13 cellular contexts compared by ENCODE assay signal in the genomic region with DNA sequence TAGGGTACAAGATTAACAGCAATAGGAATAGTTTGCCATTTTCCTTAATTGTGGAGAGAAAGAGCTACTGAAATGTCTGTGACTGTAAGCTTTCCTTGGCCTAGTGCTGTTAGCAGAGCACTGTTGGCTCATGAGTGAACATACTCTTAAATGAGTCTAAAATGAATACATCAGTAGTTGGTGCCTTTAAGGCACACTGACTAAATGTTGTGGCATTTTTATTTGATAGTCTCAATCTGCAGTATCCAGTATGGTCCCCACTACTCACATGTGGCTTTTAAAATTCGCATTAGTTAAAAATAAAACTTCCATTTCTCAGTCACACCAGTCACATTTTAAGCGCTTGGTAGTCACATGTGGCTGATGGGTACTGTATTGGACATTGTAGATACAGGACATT. TPM values are rescaled to one million over a fixed set of nuclear protein-coding genes. Genes with fewer than 3 reads are reported as not detected.
A peak's percentile ranks its signal among the peaks of the same experiment; 100 is the strongest.
DNase-seq lines count a peak whose midpoint lies in the region; ATAC-seq, FAIRE-seq and TF ChIP-seq lines count a peak whose summit lies in the region.
"Had no signal": no experiment of that assay in that cellular context is flagged by ENCODE, and none has a peak within 500 bp of the region (broad histone marks: within the 10 kb centered on the region; RNA-seq: fewer than 3 reads in every experiment).

No MANE protein-coding gene starts in this region.

- H3K27ac ChIP-seq in A673 (ENCODE audit: low read depth, low read length, poor library complexity, severe bottlenecking) (peak overlapping the region; percentile 10), mesodermal cell (ENCODE audit: low read depth, low read length, severe bottlenecking) (peak overlapping the region; percentile 43), breast epithelium (peak overlapping the region in 1 of 2 donors; percentile 13), mesendoderm (ENCODE audit: low read depth, low read length) (no peak overlapping the region)
- H3K27ac ChIP-seq: colonic mucosa, WERI-Rb-1 had no signal

- TF ChIP-seq CTCF in A673 (conservative IDR thresholded peaks at IDR 0.05; ENCODE audit: low read depth, low read length) (no peak), breast epithelium (IDR thresholded peaks at IDR 0.05) (no peak)

- no peak overlapping the region for H4K5ac ChIP-seq in mesendoderm (ENCODE audit: low read length)

- ATAC-seq in activated CD8-positive, alpha-beta T cell treated with anti-CD3 and anti-CD28 coated beads, Interleukin-2, amount 10 ng/mL, durations not matched to agents 7 days and 5 days: no peak
- no peak for ATAC-seq in GM19395 (IDR thresholded peaks at IDR 0.05; ENCODE audit: unreplicated experiment)
- ATAC-seq: stimulated activated memory B cell treated with anti-CD40 and anti-IgM and Interleukin-4, amounts not matched to agents 10 μg/mL and 1 μg/mL and 100 μg/mL, for 72 hours had no signal

- POLR2A ChIA-PET in A673 (lab: Charles Lee; ENCODE audit: low non-redundant PET): no interaction called here
- POLR2A ChIA-PET in activated CD8-positive, alpha-beta T cell treated with anti-CD3 and anti-CD28 coated beads, Interleukin-2, amount 10 ng/mL, durations not matched to agents 7 days and 5 days (lab: Charles Lee): interaction anchor here (1.3 kb wide), 1 partner anchor 46 kb away, joined by 3 read pairs; no protein-coding TSS in a partner anchor

- TF ChIP-seq POLR2A in breast epithelium (IDR thresholded peaks at IDR 0.05): no peak

- no peak overlapping the region for H3K23ac ChIP-seq in mesendoderm (ENCODE audit: low read length)

- H3K79me2 ChIP-seq in mesendoderm (ENCODE audit: control insufficient read depth, insufficient read depth, low read length): peaks cover 10% of the 10 kb centered on the region

- H3K27ac Mint-ChIP-seq in activated CD8-positive, alpha-beta T cell treated with anti-CD3 and anti-CD28 coated beads, Interleukin-2, amount 10 ng/mL, durations not matched to agents 7 days and 5 days: peak overlapping the region; percentile 11
- H3K27ac Mint-ChIP-seq: stimulated activated memory B cell treated with anti-CD40 and anti-IgM and Interleukin-4, amounts not matched to agents 10 μg/mL and 1 μg/mL and 100 μg/mL, for 72 hours had no signal

- no peak overlapping the region for H3K56ac ChIP-seq in mesendoderm (ENCODE audit: low read length)

- H3K4me3 ChIP-seq in A673 (ENCODE audit: low read depth, low read length, poor library complexity, severe bottlenecking): no peak overlapping the region
- H3K4me3 ChIP-seq in mesodermal cell (ENCODE audit: extremely low read depth, insufficient read depth, low read length, poor library complexity, severe bottlenecking): no peak overlapping the region
- H3K4me3 ChIP-seq in breast epithelium: no peak overlapping the region
- no peak overlapping the region for H3K4me3 ChIP-seq in mesendoderm (ENCODE audit: low read length)
- H3K4me3 ChIP-seq: colonic mucosa had no signal

- no peak overlapping the region for H2BK15ac ChIP-seq in mesendoderm (replicated peaks; ENCODE audit: low read depth)

- no peaks in the 10 kb centered on the region for H3K9me3 Mint-ChIP-seq in activated CD8-positive, alpha-beta T cell treated with anti-CD3 and anti-CD28 coated beads, Interleukin-2, amount 10 ng/mL, durations not matched to agents 7 days and 5 days (ENCODE audit: insufficient read depth)
- H3K9me3 Mint-ChIP-seq: stimulated activated memory B cell treated with anti-CD40 and anti-IgM and Interleukin-4, amounts not matched to agents 10 μg/mL and 1 μg/mL and 100 μg/mL, for 72 hours had no signal

- CTCF ChIA-PET in A673 (lab: Charles Lee): interaction anchor here (0.6 kb wide), 1 partner anchor 20 kb away, joined by 6 read pairs; no protein-coding TSS in a partner anchor
- CTCF ChIA-PET in activated CD8-positive, alpha-beta T cell treated with anti-CD3 and anti-CD28 coated beads, Interleukin-2, amount 10 ng/mL, durations not matched to agents 7 days and 5 days (lab: Charles Lee): interaction anchor here (1.0 to 6.9 kb wide), 7 partner anchors 10 to 131 kb away, joined by 3 to 43 read pairs (median 5); no protein-coding TSS in a partner anchor

- peaks cover 89% of the 10 kb centered on the region for H3K36me3 ChIP-seq in A673 (ENCODE audit: insufficient read depth, low read length, poor library complexity, severe bottlenecking)
- peaks cover 79% of the 10 kb centered on the region for H3K36me3 ChIP-seq in mesodermal cell (ENCODE audit: control insufficient read depth, insufficient read depth, low read length)
- H3K36me3 ChIP-seq in breast epithelium: peaks cover 5% of the 10 kb centered on the region
- H3K36me3 ChIP-seq in mesendoderm (ENCODE audit: control insufficient read depth, insufficient read depth, low read length): peaks cover 8% of the 10 kb centered on the region

- no TSS peak for BruUV-seq in A673 (replicated peaks; lab: Mats Ljungman, UMichigan)

- no peak for FAIRE-seq in HTR-8/SVneo (lab: Jason Lieb, UNC)

- H4K8ac ChIP-seq in mesendoderm (ENCODE audit: low read depth, low read length): no peak overlapping the region

- H3K4me1 ChIP-seq in A673 (ENCODE audit: insufficient read depth, low read length, poor library complexity, severe bottlenecking) (peaks cover 7% of the 10 kb centered on the region), mesodermal cell (ENCODE audit: control insufficient read depth, insufficient read depth, low read length, poor library complexity, severe bottlenecking) (peaks cover 33% of the 10 kb centered on the region), breast epithelium (no peaks in the 10 kb centered on the region), mesendoderm (ENCODE audit: control insufficient read depth, low read depth, low read length) (no peaks in the 10 kb centered on the region)

- peaks cover 26% of the 10 kb centered on the region for H3K4me1 Mint-ChIP-seq in activated CD8-positive, alpha-beta T cell treated with anti-CD3 and anti-CD28 coated beads, Interleukin-2, amount 10 ng/mL, durations not matched to agents 7 days and 5 days (ENCODE audit: low read depth)

- H2BK5ac ChIP-seq in mesendoderm (ENCODE audit: low read length): no peak overlapping the region

- intact Hi-C loops in A673 (cut with micrococcal nuclease; ENCODE audit: unreplicated experiment) (no loop called here), breast epithelium (cut with DNase I; ENCODE audit: low total_unique reads) (no loop called here)

- no peak overlapping the region for H3K4me2 ChIP-seq in mesendoderm (ENCODE audit: low read length)

- no peak overlapping the region for H3K9ac ChIP-seq in mesendoderm (ENCODE audit: low read length)

- no peaks in the 10 kb centered on the region for H3K27me3 Mint-ChIP-seq in activated CD8-positive, alpha-beta T cell treated with anti-CD3 and anti-CD28 coated beads, Interleukin-2, amount 10 ng/mL, durations not matched to agents 7 days and 5 days (ENCODE audit: low read depth)
- H3K27me3 Mint-ChIP-seq: stimulated activated memory B cell treated with anti-CD40 and anti-IgM and Interleukin-4, amounts not matched to agents 10 μg/mL and 1 μg/mL and 100 μg/mL, for 72 hours had no signal

- no peaks in the 10 kb centered on the region for H3K9me3 ChIP-seq in A673 (ENCODE audit: low read depth, low read length, poor library complexity, severe bottlenecking)
- H3K9me3 ChIP-seq in mesodermal cell (ENCODE audit: control insufficient read depth, low read length): no peaks in the 10 kb centered on the region
- H3K9me3 ChIP-seq in breast epithelium: no peaks in the 10 kb centered on the region
- H3K9me3 ChIP-seq: colonic mucosa had no signal

- DNase-seq in A673 (ENCODE audit: low spot score) (no peak), EL (peak; percentile 44), HTR-8/SVneo (ENCODE audit: insufficient read length, low spot score) (no peak), breast epithelium (ENCODE audit: low spot score in 2 of 2) (no peak), mesendoderm (no peak)
- DNase-seq in activated CD8-positive, alpha-beta T cell treated with anti-CD3 and anti-CD28 coated beads, Interleukin-2, amount 10 ng/mL, durations not matched to agents 7 days and 5 days: no peak
- DNase-seq: colonic mucosa, NCI-H187 treated with DMSO at 0.1 percent for 48 hours, NCI-H510A treated with DMSO at 0.1 percent for 48 hours, WERI-Rb-1 had no signal

- H3K27me3 ChIP-seq in A673 (replicated peaks; ENCODE audit: insufficient read depth, low read depth, low read length, poor library complexity) (no peaks in the 10 kb centered on the region), breast epithelium (no peaks in the 10 kb centered on the region), mesendoderm (ENCODE audit: insufficient read depth, low read length, poor library complexity) (no peaks in the 10 kb centered on the region)
- H3K27me3 ChIP-seq: colonic mucosa had no signal

- H3K4me3 Mint-ChIP-seq in activated CD8-positive, alpha-beta T cell treated with anti-CD3 and anti-CD28 coated beads, Interleukin-2, amount 10 ng/mL, durations not matched to agents 7 days and 5 days: no peak overlapping the region
- H3K4me3 Mint-ChIP-seq: stimulated activated memory B cell treated with anti-CD40 and anti-IgM and Interleukin-4, amounts not matched to agents 10 μg/mL and 1 μg/mL and 100 μg/mL, for 72 hours had no signal

- no peak overlapping the region for H3K4ac ChIP-seq in mesendoderm (ENCODE audit: low read depth, low read length)

- H3K36me3 Mint-ChIP-seq in activated CD8-positive, alpha-beta T cell treated with anti-CD3 and anti-CD28 coated beads, Interleukin-2, amount 10 ng/mL, durations not matched to agents 7 days and 5 days (ENCODE audit: low read depth): peaks cover 83% of the 10 kb centered on the region

- H2BK120ac ChIP-seq in mesendoderm (ENCODE audit: low read depth, low read length): no peak overlapping the region

- H3K18ac ChIP-seq in mesendoderm (ENCODE audit: low read length): no peak overlapping the region

- WGBS in mesodermal cell (ENCODE audit: insufficient coverage in 2 of 2), 2 experiments: no CpG with 5 or more reads among the region's 2 CpGs
- WGBS in mesendoderm (ENCODE audit: extremely low coverage, insufficient coverage, low lambda C conversion rate): no CpG with 5 or more reads among the region's 2 CpGs

- H2AK5ac ChIP-seq in mesendoderm (ENCODE audit: low read length): no peak overlapping the region

- peaks cover 9% of the 10 kb centered on the region for H3K79me1 ChIP-seq in mesendoderm (ENCODE audit: low read length)

RNA-seq across cellular contexts. Expression of gene CHD2, which starts 28.2 kb away (rescaled TPM):
- 75.7 and 78.0 TPM in 2 replicates for total RNA-seq in A673 (2021)
- 100 to 1,000 TPM; 137 to 144 TPM for total RNA-seq in activated CD8-positive, alpha-beta T cell treated with anti-CD3 and anti-CD28 coated beads, Interleukin-2, amount 10 ng/mL, durations not matched to agents 7 days and 5 days
- 45.4 TPM for polyA plus RNA-seq in mesodermal cell (2013, experiment 1 of 2)
- polyA plus RNA-seq in mesodermal cell (2013, experiment 2 of 2): 37.3 TPM
- total RNA-seq in breast epithelium: 100 to 1,000 TPM; 137 to 215 (median 197) TPM
- polyA plus RNA-seq in mesendoderm (2013, experiment 1 of 2): 46.2 TPM
- polyA plus RNA-seq in mesendoderm (2013, experiment 2 of 2): 51.0 TPM
